8 cellular contexts compared by ENCODE assay signal in genomic region chr22:20319745-20320658, GRCh38. TPM values are rescaled to one million over a fixed set of nuclear protein-coding genes. Genes with fewer than 3 reads are reported as not detected.
DNase-seq lines count a peak whose midpoint lies in the region; ATAC-seq lines count a peak whose summit lies in the region.

DGCR6L (minus strand) TSS chr22:20320060; CDS start chr22:20319988, 72 bp downstream.

- H3K27me3 ChIP-seq in effector memory CD4-positive, alpha-beta T cell (replicated peaks; ENCODE audit: control insufficient read depth, insufficient read depth, low read length, poor library complexity, severe bottlenecking), result no peaks in the 10 kb centered on the region

- H3K4me1 ChIP-seq in effector memory CD4-positive, alpha-beta T cell (ENCODE audit: control insufficient read depth, insufficient read depth, low read length, poor library complexity, severe bottlenecking), result peaks cover 29% of the 10 kb centered on the region

- H3K27ac ChIP-seq in effector memory CD4-positive, alpha-beta T cell (ENCODE audit: insufficient read depth, low read length, poor library complexity, severe bottlenecking), result peak within 1 kb of the TSS; percentile 77

- CTCF ChIA-PET in activated CD8-positive, alpha-beta memory T cell treated with anti-CD3 and anti-CD28 coated beads for 36 hours (lab: Charles Lee), result interaction anchor here (1.0 to 1.4 kb wide), 3 partner anchors 8 to 251 kb away, joined by 3 to 8 read pairs (median 5); no protein-coding TSS in a partner anchor

- H3K36me3 ChIP-seq in effector memory CD4-positive, alpha-beta T cell (ENCODE audit: control insufficient read depth, insufficient read depth, low read length), result peaks cover 7% of the 10 kb centered on the region

- DNase-seq in C1 segment of cervical spinal cord (lab: John Stamatoyannopoulos, UW) (peak; percentile 59 to 95 (median 87)), NK-92 (lab: John Stamatoyannopoulos, UW; ENCODE audit: unreplicated experiment) (peak; percentile 57), lung microvascular endothelial cell (ENCODE audit: low read depth in 2 of 2) (peak; percentile 95 to 97)
- peak; percentile 92 to 94 (median 92) for DNase-seq in effector memory CD4-positive, alpha-beta T cell
- peak; percentile 93 to 96 (median 94) for DNase-seq in stimulated activated CD4-positive, alpha-beta T cell treated with anti-CD3 and anti-CD28 coated beads, TNF-alpha, amount 100 ng/mL, for 4 hours (ENCODE audit: low read depth in 3 of 3)

- ATAC-seq in GM19324 (IDR thresholded peaks at IDR 0.05; ENCODE audit: low FRiP score, unreplicated experiment), result peak; percentile 79
- peak; percentile 59 for ATAC-seq in HG03520 (IDR thresholded peaks at IDR 0.05; ENCODE audit: unreplicated experiment)

- H3K4me3 ChIP-seq in effector memory CD4-positive, alpha-beta T cell (ENCODE audit: insufficient read depth, low read depth, low read length, poor library complexity, severe bottlenecking), result peak within 1 kb of the TSS; percentile 96

- POLR2A ChIA-PET in activated CD8-positive, alpha-beta memory T cell treated with anti-CD3 and anti-CD28 coated beads for 36 hours (lab: Charles Lee), result interaction anchor here (1.0 kb wide), 1 partner anchor 20 kb away, joined by 4 read pairs; no protein-coding TSS in a partner anchor

- H3K9me3 ChIP-seq in effector memory CD4-positive, alpha-beta T cell (ENCODE audit: control insufficient read depth, low read length), result no peaks in the 10 kb centered on the region

RNA-seq across cellular contexts. Expression of gene DGCR6L, which starts in this region (rescaled TPM):
- 10 to 100 TPM; 40.4 to 41.2 TPM for total RNA-seq in activated CD8-positive, alpha-beta memory T cell treated with anti-CD3 and anti-CD28 coated beads for 36 hours
- 41.6 and 47.6 TPM in 2 replicates for total RNA-seq in lung microvascular endothelial cell

Comparison
In these comparisons a context has a peak if more than half of its experiments do, and no peak if none do; other contexts are left out.
1. Peak in every context shown above with its lines: DNase-seq, ATAC-seq, H3K4me3 ChIP-seq and H3K27ac ChIP-seq.